22 cellular contexts compared by ENCODE assay signal in the genomic region with DNA sequence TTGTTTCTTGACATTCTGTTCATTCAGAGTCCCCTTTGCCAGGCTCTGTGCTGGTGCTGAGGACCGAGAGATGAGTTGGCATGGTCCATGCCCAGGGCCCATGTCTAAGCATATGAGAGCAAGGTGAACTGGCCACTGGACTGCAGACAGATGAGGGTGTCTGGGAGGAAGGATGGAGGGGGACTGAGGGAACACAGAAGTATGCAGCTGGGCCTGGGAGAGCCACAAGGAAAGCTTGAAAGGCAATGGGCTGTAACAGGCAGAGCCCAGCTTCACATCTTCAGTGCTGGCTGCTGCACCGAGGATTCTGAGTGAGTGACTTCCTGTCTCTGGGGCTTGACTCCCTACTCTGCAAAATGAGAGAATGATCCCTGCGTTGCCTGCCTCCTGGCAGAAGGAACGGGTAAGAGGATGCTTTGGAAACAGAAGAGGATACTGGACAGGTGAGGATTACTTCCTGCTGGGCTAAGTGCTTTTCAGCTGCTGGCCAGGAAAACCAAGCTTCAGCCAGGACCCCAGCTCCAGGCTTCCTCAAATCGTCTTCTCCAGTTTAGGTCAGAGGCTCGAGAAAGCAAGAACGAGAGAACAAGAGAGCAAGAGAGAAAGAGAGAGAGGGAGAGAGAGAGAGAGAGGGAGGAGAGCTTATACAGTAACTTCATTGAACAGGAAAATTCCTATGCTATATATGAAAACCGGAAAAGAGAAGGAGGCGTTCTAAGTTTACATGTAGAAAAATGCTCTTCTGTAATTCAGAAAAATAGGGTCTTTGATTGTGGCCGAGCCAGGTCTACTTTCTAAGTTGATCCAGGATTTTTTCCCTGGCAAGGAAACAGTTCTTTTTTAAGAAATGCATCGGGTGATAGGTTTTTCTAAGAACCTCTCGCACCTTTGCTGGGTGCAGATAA. TPM values are rescaled to one million over a fixed set of nuclear protein-coding genes. Genes with fewer than 3 reads are reported as not detected.
DNase-seq lines count a peak whose midpoint lies in the region; ATAC-seq and TF ChIP-seq lines count a peak whose summit lies in the region.
"Had no signal": no experiment of that assay in that cellular context is flagged by ENCODE, and none has a peak within 500 bp of the region (broad histone marks: within the 10 kb centered on the region; RNA-seq: fewer than 3 reads in every experiment).

No MANE protein-coding gene starts in this region.

- 50 to 60% methylated on average over 12 of the region's 12 CpGs for WGBS in heart right ventricle, 2 donors
- WGBS in esophagus squamous epithelium, 2 donors: 47 to 59% methylated on average over 12 of the region's 12 CpGs
- 77 to 82% methylated on average over 12 of the region's 12 CpGs for WGBS in sigmoid colon, 2 donors

- peaks cover 0 to 15% (median 0%) of the 10 kb centered on the region in 7 donors for H3K27me3 ChIP-seq in heart right ventricle
- H3K27me3 ChIP-seq in esophagus squamous epithelium: peaks cover 0 to 13% (median 0%) of the 10 kb centered on the region in 4 donors
- H3K27me3 ChIP-seq in sigmoid colon: no peaks in the 10 kb centered on the region
- H3K27me3 ChIP-seq in vagina: no peaks in the 10 kb centered on the region
- peaks cover 0 to 11% of the 10 kb centered on the region in 2 donors for H3K27me3 ChIP-seq in breast epithelium

- ATAC-seq in heart right ventricle (no peak), Right ventricle myocardium superior (ENCODE audit: poor library complexity) (no peak)
- ATAC-seq: activated CD4-positive, CD25-positive, alpha-beta regulatory T cell treated with anti-CD3 and anti-CD28 coated beads, Interleukin-2, amount 50 U/mL, for 24 hours; activated CD8-positive, alpha-beta T cell treated with anti-CD3 and anti-CD28 coated beads, Interleukin-2, amount 10 ng/mL, durations not matched to agents 7 days and 5 days; activated naive CD8-positive, alpha-beta T cell treated with anti-CD3 and anti-CD28 coated beads, Interleukin-2, amount 50 U/mL, for 24 hours; HCT116; lower lobe of right lung had no signal

- TF ChIP-seq EP300 in sigmoid colon (IDR thresholded peaks at IDR 0.05): no peak

- no peaks in the 10 kb centered on the region for H3K9me3 ChIP-seq in heart right ventricle
- no peaks in the 10 kb centered on the region for H3K9me3 ChIP-seq in esophagus squamous epithelium
- H3K9me3 ChIP-seq in sigmoid colon: no peaks in the 10 kb centered on the region
- no peaks in the 10 kb centered on the region for H3K9me3 ChIP-seq in vagina
- no peaks in the 10 kb centered on the region for H3K9me3 ChIP-seq in breast epithelium
- H3K9me3 ChIP-seq: BLaER1, lower lobe of right lung had no signal

- H3K36me3 ChIP-seq in heart right ventricle (peaks cover 0 to 6% (median 0%) of the 10 kb centered on the region in 9 donors), esophagus squamous epithelium (no peaks in the 10 kb centered on the region), sigmoid colon (no peaks in the 10 kb centered on the region), vagina (no peaks in the 10 kb centered on the region), breast epithelium (no peaks in the 10 kb centered on the region)
- H3K36me3 ChIP-seq: BLaER1, lower lobe of right lung had no signal

- H3K4me1 ChIP-seq in heart right ventricle (peaks cover 33 to 100% (median 66%) of the 10 kb centered on the region in 9 donors), esophagus squamous epithelium (peaks cover 0 to 68% (median 33%) of the 10 kb centered on the region in 3 donors), sigmoid colon (peaks cover 0 to 94% (median 74%) of the 10 kb centered on the region in 4 donors), vagina (peaks cover 40% of the 10 kb centered on the region), breast epithelium (no peaks in the 10 kb centered on the region)

- TF ChIP-seq POLR2A in esophagus squamous epithelium (IDR thresholded peaks at IDR 0.05) (no peak), sigmoid colon (IDR thresholded peaks at IDR 0.05) (no peak), vagina (IDR thresholded peaks at IDR 0.05) (no peak), breast epithelium (IDR thresholded peaks at IDR 0.05) (no peak)

- H3K4me3 ChIP-seq in heart right ventricle (no peak overlapping the region), esophagus squamous epithelium (no peak overlapping the region), sigmoid colon (no peak overlapping the region), vagina (no peak overlapping the region), breast epithelium (no peak overlapping the region)
- H3K4me3 ChIP-seq: BLaER1, lower lobe of right lung had no signal

- TF ChIP-seq CTCF in heart right ventricle (IDR thresholded peaks at IDR 0.05) (no peak), esophagus squamous epithelium (IDR thresholded peaks at IDR 0.05) (no peak), sigmoid colon (IDR thresholded peaks at IDR 0.05) (no peak), vagina (IDR thresholded peaks at IDR 0.05) (no peak), breast epithelium (IDR thresholded peaks at IDR 0.05) (no peak)

- intact Hi-C loops in heart right ventricle (cut with DNase I) (loop anchor here in 3 of 10 donors (5.0 kb wide), 2 partner anchors 66 to 111 kb away; no protein-coding TSS in a partner anchor), Right ventricle myocardium superior (cut with DNase I) (loop anchor here (10.0 kb wide), 1 partner anchor 108 kb away; no protein-coding TSS in a partner anchor), esophagus squamous epithelium (cut with DNase I) (no loop called here), sigmoid colon (cut with DNase I) (loop anchor here (10.0 kb wide), 2 partner anchors 168 to 842 kb away; partner anchors contain the start of gene GALNT12), vagina (cut with DNase I) (no loop called here), breast epithelium (cut with DNase I; ENCODE audit: low total_unique reads) (no loop called here)

- DNase-seq in heart right ventricle (no peak), Right ventricle myocardium superior (no peak), esophagus squamous epithelium (lab: John Stamatoyannopoulos, UW) (no peak), sigmoid colon (no peak), vagina (ENCODE audit: extremely low spot score in 2 of 2) (no peak), breast epithelium (ENCODE audit: low spot score in 2 of 2) (no peak), NCI-H146 treated with DMSO at 0.1 percent for 48 hours (lab: John Stamatoyannopoulos, UW; ENCODE audit: unreplicated experiment) (no peak)
- no peak for DNase-seq in activated CD8-positive, alpha-beta memory T cell treated with anti-CD3 and anti-CD28 coated beads, Interleukin-2, amount 50 U/mL, for 4 hours
- DNase-seq: activated CD8-positive, alpha-beta T cell treated with anti-CD3 and anti-CD28 coated beads, Interleukin-2, amount 10 ng/mL, durations not matched to agents 7 days and 5 days; activated gamma-delta T cell; activated naive CD8-positive, alpha-beta T cell treated with anti-CD3 and anti-CD28 coated beads, Interleukin-2, amount 50 U/mL, for 24 hours; EL; lower lobe of right lung; NCI-H1092; NCI-H187 treated with DMSO at 0.1 percent for 48 hours; NK-92 treated with Interleukin-12 subunit alpha and Interleukin-12 subunit beta, amount 100 ng/mL, for 24 hours; SIG-M5; stimulated activated CD8-positive, alpha-beta memory T cell treated with anti-CD3 and anti-CD28 coated beads, Interleukin-4, amount 100 ng/mL, for 48 hours had no signal

- peak overlapping the region; percentile 27 to 92 (median 72) for H3K27ac ChIP-seq in heart right ventricle
- peak overlapping the region in 3 of 4 donors; percentile 61 to 72 (median 68) for H3K27ac ChIP-seq in esophagus squamous epithelium
- peak overlapping the region; percentile 76 to 91 (median 80) for H3K27ac ChIP-seq in sigmoid colon
- peak overlapping the region; percentile 57 for H3K27ac ChIP-seq in vagina
- H3K27ac ChIP-seq in breast epithelium: peak overlapping the region in 1 of 2 donors; percentile 74
- H3K27ac ChIP-seq: BLaER1, HL-60, lower lobe of right lung had no signal

RNA-seq across cellular contexts. Expression of gene COL15A1, which starts 29.2 kb away (rescaled TPM):
- total RNA-seq in heart right ventricle (10 to 100 TPM; 31.0 to 64.8 (median 52.9) TPM), Right ventricle myocardium superior (55.9 TPM), esophagus squamous epithelium (10 to 100 TPM in 2 of 4 donors, 1 to 10 TPM in 2; 3.4 to 33.2 (median 9.7) TPM), sigmoid colon (100 to 1,000 TPM in 1 of 4 donors, 10 to 100 TPM in 3; 21.4 to 104 (median 58.0) TPM), vagina (15.0 TPM), breast epithelium (10 to 100 TPM; 13.9 to 47.8 (median 32.4) TPM)
- polyA plus RNA-seq in heart right ventricle (10 to 100 TPM; 25.6 to 27.0 TPM), sigmoid colon (1 to 10 TPM in 2 of 3 donors, under 1 TPM in 1; under 0.01 to 7.1 (median 1.8) TPM)

Comparison
In these comparisons a context has a peak if more than half of its experiments do, and no peak if none do; other contexts are left out.
1. intact Hi-C loops: an anchor here in Right ventricle myocardium superior (10.0 kb wide) and sigmoid colon (10.0 kb wide); none called in esophagus squamous epithelium, vagina and breast epithelium.